8 cellular contexts compared by ENCODE assay signal in the genomic region with DNA sequence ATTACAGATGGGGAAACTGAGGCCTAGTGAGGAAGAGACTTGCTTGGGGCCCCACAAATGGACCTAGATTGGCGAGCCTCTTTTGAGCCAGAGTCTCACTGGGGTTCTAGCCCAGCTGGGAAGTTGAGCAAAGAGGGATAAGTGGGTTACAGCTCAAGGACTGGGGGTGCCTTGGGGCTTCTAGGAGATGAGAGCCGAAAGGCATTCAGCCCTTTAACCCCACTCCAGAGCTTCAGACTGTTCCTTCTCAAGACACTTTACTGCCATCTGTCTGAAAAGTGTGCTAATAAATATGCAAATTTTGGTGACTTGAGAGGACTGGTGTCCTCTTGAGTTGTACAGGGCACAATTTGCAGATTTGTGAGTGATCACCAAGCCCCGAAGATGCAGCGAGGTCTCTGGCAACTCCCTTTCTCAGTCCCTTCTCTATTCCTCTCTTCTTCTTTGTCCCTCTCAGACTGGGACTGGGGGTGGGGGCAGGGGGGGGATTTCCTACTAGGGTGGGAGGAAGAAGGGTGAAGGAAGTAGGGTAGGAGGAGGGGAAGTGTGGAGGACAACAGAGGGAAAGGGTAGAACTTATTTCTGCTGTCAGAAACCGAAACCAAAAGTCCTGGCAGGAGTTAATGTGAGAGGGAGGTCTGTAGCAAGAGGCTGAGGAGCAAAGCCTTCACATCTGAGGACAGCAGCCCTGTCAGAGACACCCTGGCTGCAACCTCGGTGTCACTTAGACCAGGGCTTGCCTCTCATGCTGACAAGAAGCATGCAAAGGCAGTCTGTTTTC. TPM values are rescaled to one million over a fixed set of nuclear protein-coding genes. Genes with fewer than 3 reads are reported as not detected.
A peak's percentile ranks its signal among the peaks of the same experiment; 100 is the strongest.
DNase-seq lines count a peak whose midpoint lies in the region; ATAC-seq and TF ChIP-seq lines count a peak whose summit lies in the region.

No MANE protein-coding gene starts in this region.

- H3K27me3 Mint-ChIP-seq in Caco-2 (ENCODE audit: insufficient read depth, unreplicated experiment), result no peaks in the 10 kb centered on the region
- H3K27me3 Mint-ChIP-seq in MCF 10A (ENCODE audit: insufficient read depth, unreplicated experiment), result no peaks in the 10 kb centered on the region

- H3K27ac ChIP-seq in Panc1 (ENCODE audit: low read length) (peak overlapping the region; percentile 66), right lobe of liver (peak overlapping the region; percentile 56 to 85 (median 76)), thyroid gland (peak overlapping the region; percentile 67 to 82 (median 77))

- no peak for TF ChIP-seq CTCF in Caco-2 (IDR thresholded peaks at IDR 0.05; ENCODE audit: insufficient read depth in 1 of 2, low read depth in 1 of 2, low read length in 1 of 2, severe bottlenecking in 1 of 2, unreplicated experiment in 1 of 2)
- no peak for TF ChIP-seq CTCF in Panc1 (IDR thresholded peaks at IDR 0.05)
- TF ChIP-seq CTCF in MCF 10A (IDR thresholded peaks at IDR 0.05; ENCODE audit: unreplicated experiment), result no peak
- no peak for TF ChIP-seq CTCF in right lobe of liver (IDR thresholded peaks at IDR 0.05)
- TF ChIP-seq CTCF in thyroid gland (IDR thresholded peaks at IDR 0.05), result no peak

- no peak overlapping the region for H3K27ac Mint-ChIP-seq in Caco-2 (ENCODE audit: unreplicated experiment)
- H3K27ac Mint-ChIP-seq in MCF 10A (ENCODE audit: low read depth, unreplicated experiment), result peak overlapping the region; percentile 35

- BruUV-seq in Caco-2 (replicated peaks; lab: Mats Ljungman, UMichigan), result no TSS peak
- no TSS peak for BruUV-seq in Panc1 (replicated peaks; lab: Mats Ljungman, UMichigan)
- BruUV-seq in MCF 10A (replicated peaks; lab: Mats Ljungman, UMichigan), result no TSS peak

- no peaks in the 10 kb centered on the region for H3K36me3 ChIP-seq in Caco-2 (ENCODE audit: control insufficient read depth, insufficient read depth, low read length)
- H3K36me3 ChIP-seq in Panc1 (ENCODE audit: control insufficient read depth, insufficient read depth, low read length), result no peaks in the 10 kb centered on the region
- no peaks in the 10 kb centered on the region for H3K36me3 ChIP-seq in right lobe of liver
- H3K36me3 ChIP-seq in thyroid gland, result no peaks in the 10 kb centered on the region

- POLR2A ChIA-PET in Caco-2 (lab: Charles Lee) (interaction anchor here (0.6 kb wide), 1 partner anchor 8 kb away, joined by 7 read pairs; no protein-coding TSS in a partner anchor), Panc1 (lab: Charles Lee) (interaction anchor here (0.6 kb wide), 1 partner anchor 24 kb away, joined by 5 read pairs; no protein-coding TSS in a partner anchor), MCF 10A (lab: Yijun Ruan, JAX) (no interaction called here)

- intact Hi-C loops in Caco-2 (cut with micrococcal nuclease; ENCODE audit: unreplicated experiment), result no loop called here
- intact Hi-C loops in Panc1 (cut with micrococcal nuclease; ENCODE audit: unreplicated experiment), result no loop called here
- intact Hi-C loops in MCF 10A (cut with micrococcal nuclease), result loop anchor here (5.0 kb wide), 1 partner anchor 53 kb away; a partner anchor contains a TSS
- intact Hi-C loops in right lobe of liver (cut with DNase I), result no loop called here
- intact Hi-C loops in thyroid gland (cut with DNase I), result loop anchor here (10.0 kb wide), 1 partner anchor 161 kb away; no protein-coding TSS in a partner anchor

- H3K4me3 Mint-ChIP-seq in Caco-2 (ENCODE audit: unreplicated experiment) (peak overlapping the region; percentile 96), MCF 10A (ENCODE audit: unreplicated experiment) (no peak overlapping the region)

- ATAC-seq in GM21515 (IDR thresholded peaks at IDR 0.05; ENCODE audit: unreplicated experiment) (peak; percentile 20), Panc1 (peak; percentile 53), right lobe of liver (peak; percentile 32 to 51 (median 42)), GM18505 (IDR thresholded peaks at IDR 0.05; ENCODE audit: unreplicated experiment) (no peak)

- H3K4me1 Mint-ChIP-seq in Caco-2 (ENCODE audit: low read depth, unreplicated experiment) (peaks cover 7% of the 10 kb centered on the region), MCF 10A (ENCODE audit: insufficient read depth, unreplicated experiment) (peaks cover 21% of the 10 kb centered on the region)

- WGBS in right lobe of liver (ENCODE audit: insufficient coverage, low coverage, low lambda C conversion rate, missing lambda C conversion rate), result 51% methylated on average over 5 of the region's 6 CpGs
- 38 to 46% methylated on average over 6 of the region's 6 CpGs for WGBS in thyroid gland, 2 donors

- H3K9me3 Mint-ChIP-seq in Caco-2 (ENCODE audit: unreplicated experiment) (no peaks in the 10 kb centered on the region), MCF 10A (ENCODE audit: unreplicated experiment) (no peaks in the 10 kb centered on the region)

- H3K9me3 ChIP-seq in Caco-2 (no peaks in the 10 kb centered on the region), Panc1 (ENCODE audit: control insufficient read depth, insufficient read depth, low read depth, low read length) (no peaks in the 10 kb centered on the region), right lobe of liver (no peaks in the 10 kb centered on the region), thyroid gland (no peaks in the 10 kb centered on the region)

- H3K4me1 ChIP-seq in Caco-2 (peaks cover 18% of the 10 kb centered on the region), Panc1 (ENCODE audit: control insufficient read depth, insufficient read depth, low read length) (peaks cover 24% of the 10 kb centered on the region), right lobe of liver (peaks cover 0 to 8% (median 3%) of the 10 kb centered on the region in 4 donors), thyroid gland (peaks cover 20 to 50% of the 10 kb centered on the region in 2 donors)

- DNase-seq in Caco-2 (no peak), Panc1 (ENCODE audit: low read depth, low spot score) (no peak), MCF 10A (ENCODE audit: unreplicated experiment) (no peak), right lobe of liver (peak in 1 of 3 donors; percentile 53), thyroid gland (no peak), NCI-H748 treated with DMSO at 0.1 percent for 48 hours (lab: John Stamatoyannopoulos, UW) (no peak)

- H3K27me3 ChIP-seq in Caco-2 (replicated peaks; ENCODE audit: control insufficient read depth, insufficient read depth, low read length) (no peaks in the 10 kb centered on the region; the same call in 1 of the 2 replicates), Panc1 (ENCODE audit: control insufficient read depth, insufficient read depth, low read length) (no peaks in the 10 kb centered on the region), right lobe of liver (no peaks in the 10 kb centered on the region), thyroid gland (no peaks in the 10 kb centered on the region)

- in situ Hi-C loops in Panc1 (cut with HindIII; ENCODE audit: low pct_unique_long_range_greater_than_20kb, low sequenced_read_pairs), result no loop called here

- H3K4me3 ChIP-seq in Caco-2 (ENCODE audit: low read depth, low read length), result peak overlapping the region; percentile 60; the same call in 1 of the 2 replicates
- peak overlapping the region; percentile 19 to 38 for H3K4me3 ChIP-seq in Panc1 (ENCODE audit: low read depth in 2 of 2, low read length in 2 of 2)
- H3K4me3 ChIP-seq in right lobe of liver, result peak overlapping the region in 1 of 3 donors; percentile 3
- H3K4me3 ChIP-seq in thyroid gland (replicated peaks in 1 of 3), result no peak overlapping the region

- CTCF ChIA-PET in Caco-2 (lab: Charles Lee) (interaction anchor here (1.3 kb wide), 1 partner anchor 36 kb away, joined by 3 read pairs; no protein-coding TSS in a partner anchor), Panc1 (lab: Charles Lee) (interaction anchor here (0.6 kb wide), 1 partner anchor 137 kb away, joined by 10 read pairs; no protein-coding TSS in a partner anchor), MCF 10A (lab: Yijun Ruan, JAX) (interaction anchor here (0.6 kb wide), 1 partner anchor 26 kb away, joined by 3 read pairs; no protein-coding TSS in a partner anchor)

- TF ChIP-seq POLR2A in right lobe of liver (IDR thresholded peaks at IDR 0.05) (no peak), thyroid gland (IDR thresholded peaks at IDR 0.05) (no peak), GM18505 (IDR thresholded peaks at IDR 0.05; ENCODE audit: borderline replicate concordance, extremely low read depth, insufficient read depth, insufficient read length) (no peak)

- peaks cover 6% of the 10 kb centered on the region for H3K36me3 Mint-ChIP-seq in Caco-2 (ENCODE audit: insufficient read depth, unreplicated experiment)
- H3K36me3 Mint-ChIP-seq in MCF 10A (ENCODE audit: insufficient read depth, unreplicated experiment), result no peaks in the 10 kb centered on the region

RNA-seq across cellular contexts. Expression of a gene that starts 16.2 kb away (rescaled TPM):
- total RNA-seq in Caco-2 (2022) (1.3 and 1.6 TPM in 2 replicates), Panc1 (2021; ENCODE audit: unreplicated experiment) (6.8 TPM), MCF 10A (2022) (0.16 and 0.66 TPM in 2 replicates), right lobe of liver (1 to 10 TPM in 1 of 6 experiments, under 1 TPM in 5; 0.29 to 1.1 (median 0.47) TPM), thyroid gland (10 to 100 TPM in 1 of 4 donors, 1 to 10 TPM in 3; 5.1 to 11.9 (median 6.3) TPM)
- 10.2 TPM for polyA plus RNA-seq in Panc1 (2012; ENCODE audit: insufficient read length)

RNA-seq across cellular contexts. Expression of a gene that starts 53.8 kb away (rescaled TPM):
- total RNA-seq in Caco-2 (2022) (4.5 and 4.9 TPM in 2 replicates), Panc1 (2021; ENCODE audit: unreplicated experiment) (11.1 TPM), MCF 10A (2022) (2.0 and 2.7 TPM in 2 replicates), right lobe of liver (10 to 100 TPM in 1 of 6 experiments, 1 to 10 TPM in 5; 3.9 to 11.8 (median 5.2) TPM), thyroid gland (10 to 100 TPM; 31.3 to 53.6 (median 46.1) TPM)
- 8.9 TPM for polyA plus RNA-seq in Panc1 (2012; ENCODE audit: insufficient read length)

Comparison
In these comparisons a context has a peak if more than half of its experiments do, and no peak if none do; other contexts are left out.
1. H3K4me3 ChIP-seq: peak in Caco-2 (single experiment) and Panc1 (2 of 2); none in thyroid gland (0 of 3).
2. intact Hi-C loops: an anchor here in MCF 10A (5.0 kb wide) and thyroid gland (10.0 kb wide); none called in Caco-2, Panc1 and right lobe of liver.
3. Peak in every context shown above with its lines, with median percentiles within 50 percentile points of each other: H3K27ac ChIP-seq.